ENCODE assay signal across 2 cellular contexts in genomic region chr10:63563623-63564022, GRCh38.
TF ChIP-seq lines count a peak whose summit lies in the region.

No MANE protein-coding gene starts in this region.

TF ChIP-seq in SK-N-SH, 30 proteins besides CTCF, POLR2A, EP300 and RAD21:
- TF ChIP-seq PBX3 (IDR thresholded peaks at IDR 0.05) (peak; percentile 40; the same call in 1 of the 2 replicates), TCF12 (IDR thresholded peaks at IDR 0.05) (0 out of 2 replicates have a peak, but pooled peaks have one; percentile 22), RXRA (IDR thresholded peaks at IDR 0.05; ENCODE audit: borderline replicate concordance, low read depth) (0 out of 2 replicates have a peak, but pooled peaks have one; percentile 16), YY1 (IDR thresholded peaks at IDR 0.05; ENCODE audit: low read depth) (no peak), GATA2 (CRISPR knock-in tag; IDR thresholded peaks at IDR 0.05) (peak; percentile 50; the same call in 1 of the 2 replicates), FOXJ3 (CRISPR knock-in tag; IDR thresholded peaks at IDR 0.05) (no peak), USF1 (IDR thresholded peaks at IDR 0.05; ENCODE audit: borderline replicate concordance, low read depth) (no peak), POLR2AphosphoS5 (IDR thresholded peaks at IDR 0.05; ENCODE audit: low read depth, low read length) (no peak), TEAD4 (IDR thresholded peaks at IDR 0.05; ENCODE audit: borderline replicate concordance, insufficient read depth) (no peak)
TF ChIP-seq in SK-N-SH: peak in this region for 4.

TF ChIP-seq in K562, 482 proteins besides CTCF, POLR2A, EP300 and RAD21 (continued from another document and continues in another):
- TF ChIP-seq ZBTB40 (IDR thresholded peaks at IDR 0.05) (no peak), ZBTB40 (CRISPR knock-in tag; IDR thresholded peaks at IDR 0.05) (no peak), ETV6 (IDR thresholded peaks at IDR 0.05; ENCODE audit: borderline replicate concordance in 1 of 2, low read depth in 2 of 2, low read length in 1 of 2) (no peak), ETV6 (CRISPR knock-in tag; IDR thresholded peaks at IDR 0.05; ENCODE audit: borderline replicate concordance) (no peak), TAL1 (IDR thresholded peaks at IDR 0.05) (no peak), NR2C1 (IDR thresholded peaks at IDR 0.05) (no peak), NR2C1 (tag; IDR thresholded peaks at IDR 0.05) (peak; percentile 42; the same call in 1 of the 2 replicates), MYNN (IDR thresholded peaks at IDR 0.05) (no peak), MYNN (CRISPR knock-in tag; IDR thresholded peaks at IDR 0.05) (no peak), XRCC3 (IDR thresholded peaks at IDR 0.05) (no peak), PPARD (CRISPR knock-in tag; IDR thresholded peaks at IDR 0.05) (no peak), ZFP30 (CRISPR knock-in tag; IDR thresholded peaks at IDR 0.05; ENCODE audit: borderline replicate concordance) (no peak), ASH1L (IDR thresholded peaks at IDR 0.05; ENCODE audit: borderline replicate concordance, low read depth, partially characterized antibody) (no peak), JUND (IDR thresholded peaks at IDR 0.05; ENCODE audit: borderline replicate concordance, low read depth, low read length) (no peak), JUND (tag; IDR thresholded peaks at IDR 0.05; ENCODE audit: borderline replicate concordance, low read depth, low read length) (no peak), NELFE (IDR thresholded peaks at IDR 0.05; ENCODE audit: insufficient read depth, insufficient read length) (no peak), THAP12 (CRISPR knock-in tag; IDR thresholded peaks at IDR 0.05) (no peak), CLOCK (CRISPR knock-in tag; IDR thresholded peaks at IDR 0.05; ENCODE audit: borderline replicate concordance) (no peak), ETV5 (CRISPR knock-in tag; IDR thresholded peaks at IDR 0.05; ENCODE audit: low read depth) (no peak), ARHGAP35 (IDR thresholded peaks at IDR 0.05; ENCODE audit: partially characterized antibody) (no peak), CHD7 (IDR thresholded peaks at IDR 0.05; ENCODE audit: low read depth, low read length) (no peak), NUFIP1 (IDR thresholded peaks at IDR 0.05; ENCODE audit: partially characterized antibody) (no peak), SREBF1 (IDR thresholded peaks at IDR 0.05; ENCODE audit: borderline replicate concordance, low read depth, low read length) (no peak), MTA2 (IDR thresholded peaks at IDR 0.05; ENCODE audit: low read depth) (no peak), ESRRA (IDR thresholded peaks at IDR 0.05; ENCODE audit: borderline replicate concordance, low read depth) (peak; percentile 72), RBM39 (optimal IDR thresholded peaks at IDR 0.05; ENCODE audit: low read depth, low read length) (no peak), ZNF212 (CRISPR knock-in tag; IDR thresholded peaks at IDR 0.05) (no peak), PHB (CRISPR knock-in tag; IDR thresholded peaks at IDR 0.05) (no peak)
